In genomic region chr1:100516854-100517253, GRCh38 we compare ENCODE assay signal across 19 cellular contexts. TPM values are rescaled to one million over a fixed set of nuclear protein-coding genes. Genes with fewer than 3 reads are reported as not detected.
DNase-seq lines count a peak whose midpoint lies in the region; ATAC-seq and TF ChIP-seq lines count a peak whose summit lies in the region.
"Had no signal": no experiment of that assay in that cellular context is flagged by ENCODE, and none has a peak within 500 bp of the region (broad histone marks: within the 10 kb centered on the region; RNA-seq: fewer than 3 reads in every experiment).

No MANE protein-coding gene starts in this region.

- H3K27me3 Mint-ChIP-seq in CD8-positive, alpha-beta T cell (ENCODE audit: low read depth), result no peaks in the 10 kb centered on the region

- H3K4me3 ChIP-seq in CD8-positive, alpha-beta T cell (ENCODE audit: low read depth, low read length), result no peak overlapping the region
- H3K4me3 ChIP-seq in Jurkat, Clone E6-1 (ENCODE audit: low read length), result no peak overlapping the region
- H3K4me3 ChIP-seq: BLaER1 treated with 17β-estradiol and CSF1 and Interleukin-3, amounts not matched to agents 10 nM and 100 nM; GM23338 had no signal

- peaks cover 10% of the 10 kb centered on the region for H3K4me1 Mint-ChIP-seq in CD8-positive, alpha-beta T cell (ENCODE audit: low read depth)

- H3K36me3 ChIP-seq in CD8-positive, alpha-beta T cell (ENCODE audit: insufficient read depth, low read length), result peaks cover 3% of the 10 kb centered on the region

- POLR2A ChIA-PET in CD8-positive, alpha-beta T cell (lab: Charles Lee), result no interaction called here

- peak; percentile 7 for DNase-seq in DMS 273 (lab: John Stamatoyannopoulos, UW; ENCODE audit: unreplicated experiment)
- no peak for DNase-seq in DMS 273 treated with DMSO at 0.1 percent for 48 hours (lab: John Stamatoyannopoulos, UW)
- no peak for DNase-seq in CD8-positive, alpha-beta T cell
- DNase-seq in Jurkat, Clone E6-1 (ENCODE audit: low read depth, low spot score), result peak; percentile 68
- peak; percentile 57 for DNase-seq in NOMO-1 treated with dmso at 0.1 percent for 144 hours (lab: John Stamatoyannopoulos, UW; ENCODE audit: unreplicated experiment)
- no peak for DNase-seq in EL
- no peak for DNase-seq in iPS-NIHi7 (ENCODE audit: extremely low spot score)
- DNase-seq: 8988T; MM.1S; NCI-H146; NCI-H2227 treated with DMSO at 0.1 percent for 48 hours; NCI-H526; NK-92 treated with Interleukin-12 subunit alpha and Interleukin-12 subunit beta, amount 100 ng/mL, for 24 hours; SK-N-SH had no signal

- no peak overlapping the region for H3K27ac ChIP-seq in CD8-positive, alpha-beta T cell (ENCODE audit: low read depth, low read length)

- CTCF ChIA-PET in CD8-positive, alpha-beta T cell (lab: Charles Lee), result interaction anchor here (0.7 to 1.0 kb wide), 2 partner anchors 26 to 27 kb away, joined by 3 read pairs; no protein-coding TSS in a partner anchor

- H3K9me3 ChIP-seq in CD8-positive, alpha-beta T cell (ENCODE audit: low read length), result no peaks in the 10 kb centered on the region
- H3K9me3 ChIP-seq: BLaER1 treated with 17β-estradiol and CSF1 and Interleukin-3, amounts not matched to agents 10 nM and 100 nM; SK-N-SH had no signal

- peak overlapping the region; percentile 16 for H3K27ac Mint-ChIP-seq in CD8-positive, alpha-beta T cell
- H3K27ac Mint-ChIP-seq: GM23338 had no signal

- intact Hi-C loops in CD8-positive, alpha-beta T cell (cut with DNase I, micrococcal nuclease), result no loop called here

- H3K4me3 Mint-ChIP-seq in CD8-positive, alpha-beta T cell, result no peak overlapping the region
- H3K4me3 Mint-ChIP-seq: GM23338 had no signal

- no peaks in the 10 kb centered on the region for H3K9me3 Mint-ChIP-seq in CD8-positive, alpha-beta T cell
- H3K9me3 Mint-ChIP-seq: GM23338 had no signal

- no peak for ATAC-seq in CD8-positive, alpha-beta T cell
- no peak for ATAC-seq in GM18870 (IDR thresholded peaks at IDR 0.05; ENCODE audit: unreplicated experiment)
- ATAC-seq: GM23338, Panc1, Right ventricle myocardium inferior had no signal

- TF ChIP-seq CTCF in CD8-positive, alpha-beta T cell (IDR thresholded peaks at IDR 0.05), result no peak

- H3K36me3 Mint-ChIP-seq in CD8-positive, alpha-beta T cell, result peaks cover 51% of the 10 kb centered on the region

- no peaks in the 10 kb centered on the region for H3K4me1 ChIP-seq in CD8-positive, alpha-beta T cell (ENCODE audit: insufficient read depth, low read length)

- H3K27me3 ChIP-seq in CD8-positive, alpha-beta T cell (ENCODE audit: insufficient read depth, low read length), result no peaks in the 10 kb centered on the region
- H3K27me3 ChIP-seq: BLaER1 treated with 17β-estradiol and CSF1 and Interleukin-3, amounts not matched to agents 10 nM and 100 nM had no signal

RNA-seq across cellular contexts. Expression of gene GPR88, which starts 21.1 kb away (rescaled TPM):
- total RNA-seq in CD8-positive, alpha-beta T cell, result not detected
- not detected for polyA plus RNA-seq in Jurkat, Clone E6-1 (2012; ENCODE audit: insufficient read depth, insufficient read length)
- total RNA-seq: Right ventricle myocardium inferior had no signal
- polyA plus RNA-seq: GM23338 had no signal

Comparison
In these comparisons a context has a peak if more than half of its experiments do, and no peak if none do; other contexts are left out.
1. DNase-seq: peak in DMS 273 (single experiment), Jurkat, Clone E6-1 (single experiment) and NOMO-1 treated with dmso at 0.1 percent for 144 hours (single experiment); none in DMS 273 treated with DMSO at 0.1 percent for 48 hours (single experiment), CD8-positive, alpha-beta T cell (0 of 7), EL (single experiment) and iPS-NIHi7 (single experiment).